In the genomic region with DNA sequence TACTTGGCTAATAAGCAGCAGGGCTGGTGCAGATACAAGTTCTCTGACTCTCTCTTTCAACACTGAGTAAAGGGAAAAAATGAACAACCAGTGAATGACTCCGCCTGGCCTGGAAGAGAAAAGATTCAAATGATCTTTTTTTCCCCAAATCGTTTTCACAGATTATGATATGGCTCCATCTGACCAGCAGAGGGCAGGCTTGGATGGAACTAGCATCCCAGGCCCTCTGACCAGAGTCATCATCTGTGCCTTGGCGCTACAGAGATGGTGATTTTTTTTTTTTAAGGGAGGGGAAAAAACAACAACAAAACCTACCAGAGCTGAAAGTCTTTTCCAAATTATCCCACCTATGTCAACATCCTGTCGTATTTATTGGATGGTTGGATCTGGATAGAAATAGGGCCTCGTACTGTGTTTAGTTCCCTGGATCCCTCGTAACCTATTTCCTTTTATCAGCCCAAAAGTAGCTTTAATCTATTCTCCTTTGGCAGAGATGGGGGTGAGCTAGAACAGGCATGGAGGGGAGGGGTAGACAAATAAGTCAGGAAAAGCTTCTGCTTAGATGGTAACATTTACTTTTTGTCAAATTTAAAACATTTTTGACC, we compare ENCODE assay signal across 8 cellular contexts.
DNase-seq lines count a peak whose midpoint lies in the region; ATAC-seq lines count a peak whose summit lies in the region.

No MANE protein-coding gene starts in this region.

- in situ Hi-C loops in T47D (cut with HindIII; ENCODE audit: low pct_unique_long_range_greater_than_20kb, low sequenced_read_pairs), result no loop called here

- peak; percentile 84 for DNase-seq in GM03348 (ENCODE audit: low spot score)
- DNase-seq in LHCN-M2 (ENCODE audit: low read depth), result peak; percentile 75
- peak in 1 of 3 donors; percentile 5 for DNase-seq in T-helper 17 cell
- peak; percentile 60 to 72 for DNase-seq in T47D (ENCODE audit: low read depth in 1 of 2, low spot score in 1 of 2)
- peak; percentile 68 for DNase-seq in islet precursor cell
- peak; percentile 52 for DNase-seq in stimulated activated CD4-positive, alpha-beta T cell treated with anti-CD3 and anti-CD28 coated beads, Interleukin-1b, Interleukin-23, amount 100 ng/mL, for 48 hours
- DNase-seq in NCI-H1048 (lab: John Stamatoyannopoulos, UW), result no peak

- H3K4me3 Mint-ChIP-seq in T-helper 17 cell, result no peak overlapping the region

- ATAC-seq in GM21737 (IDR thresholded peaks at IDR 0.05; ENCODE audit: unreplicated experiment) (peak; percentile 65), T-helper 17 cell (peak; percentile 64)

- H3K36me3 Mint-ChIP-seq in T-helper 17 cell (ENCODE audit: low read depth), result no peaks in the 10 kb centered on the region

- peaks cover 9% of the 10 kb centered on the region for H3K4me1 Mint-ChIP-seq in T-helper 17 cell

- H3K9me3 ChIP-seq in T-helper 17 cell (ENCODE audit: control insufficient read depth, low read length, poor library complexity, severe bottlenecking), result no peaks in the 10 kb centered on the region

- H3K27me3 Mint-ChIP-seq in T-helper 17 cell, result peaks cover 9% of the 10 kb centered on the region

- no peak overlapping the region for H3K27ac Mint-ChIP-seq in T-helper 17 cell
